ENCODE assay signal across 29 cellular contexts in genomic region chr21:40102682-40103081, GRCh38.
"Had no signal": no experiment of that assay in that cellular context is flagged by ENCODE, and none has a peak within 500 bp of the region (broad histone marks: within the 10 kb centered on the region; RNA-seq: fewer than 3 reads in every experiment).

No MANE protein-coding gene starts in this region.

- H3K36me3 Mint-ChIP-seq: immature natural killer cell; naive thymus-derived CD8-positive, alpha-beta T cell; type B pancreatic cell had no signal

- DNase-seq: hypothalamus; immature natural killer cell; kidney; left colon; left lung; lower lobe of right lung; mammary epithelial cell; mesenchymal stem cell; naive thymus-derived CD8-positive, alpha-beta T cell; nucleus accumbens; pancreas; posterior cingulate gyrus; retina; right cardiac atrium; stimulated activated CD4-positive, alpha-beta T cell treated with anti-CD3 and anti-CD28 coated beads, Interleukin-12 subunit alpha, Interleukin-12 subunit beta, amount 100 ng/mL, for 4 hours; stimulated activated CD4-positive, alpha-beta T cell treated with anti-CD3 and anti-CD28 coated beads, Interleukin-15, amount 100 ng/mL, for 24 hours; stimulated activated CD4-positive, alpha-beta T cell treated with anti-CD3 and anti-CD28 coated beads, Interleukin-2, amount 100 ng/mL, for 24 hours; stimulated activated CD4-positive, alpha-beta T cell treated with anti-CD3 and anti-CD28 coated beads, Interleukin-4, amount 100 ng/mL, for 1 hour; stimulated activated naive CD4-positive, alpha-beta T cell; substantia nigra; uterus had no signal

- H3K9me3 ChIP-seq: lower lobe of right lung, pancreas, prostate gland, uterus had no signal

- H3K27ac ChIP-seq: left lung, lower lobe of right lung, pancreas, prostate gland, skin epidermis, tibial nerve, uterus had no signal

- H3K27ac Mint-ChIP-seq: immature natural killer cell; naive thymus-derived CD8-positive, alpha-beta T cell; nephron; stimulated activated naive CD8-positive, alpha-beta T cell treated with anti-CD3 and anti-CD28 coated beads, Interleukin-15, Interleukin-2, amounts not matched to agents 100 ng/mL and 50 ng/mL, for 24 hours; type B pancreatic cell had no signal

- ATAC-seq: left colon; left lung; lower lobe of right lung; naive thymus-derived CD8-positive, alpha-beta T cell; pancreas; right cardiac atrium; sciatic nerve had no signal

- H3K4me3 ChIP-seq: left lung, lower lobe of right lung, pancreas, prostate gland, skin epidermis, tibial nerve, uterus had no signal

- H3K4me1 Mint-ChIP-seq: immature natural killer cell; naive thymus-derived CD8-positive, alpha-beta T cell; nephron; neural crest cell had no signal

- H3K27me3 ChIP-seq: left lung, pancreas, tibial nerve, uterus had no signal

- H3K4me1 ChIP-seq: left lung, lower lobe of right lung, pancreas, prostate gland, tibial nerve, uterus had no signal

- H3K36me3 ChIP-seq: left lung, lower lobe of right lung, pancreas, prostate gland, tibial nerve, uterus had no signal

- H3K4me3 Mint-ChIP-seq: immature natural killer cell; naive thymus-derived CD8-positive, alpha-beta T cell; nephron; neural crest cell; stimulated activated naive CD8-positive, alpha-beta T cell treated with anti-CD3 and anti-CD28 coated beads, Interleukin-15, Interleukin-2, amounts not matched to agents 100 ng/mL and 50 ng/mL, for 24 hours; type B pancreatic cell had no signal

- H3K27me3 Mint-ChIP-seq: stimulated activated naive CD8-positive, alpha-beta T cell treated with anti-CD3 and anti-CD28 coated beads, Interleukin-15, Interleukin-2, amounts not matched to agents 100 ng/mL and 50 ng/mL, for 24 hours had no signal
